9 cellular contexts compared by ENCODE assay signal in genomic region chr10:109978481-109978880, GRCh38. TPM values are rescaled to one million over a fixed set of nuclear protein-coding genes. Genes with fewer than 3 reads are reported as not detected.
DNase-seq lines count a peak whose midpoint lies in the region; ATAC-seq and TF ChIP-seq lines count a peak whose summit lies in the region.
"Had no signal": no experiment of that assay in that cellular context is flagged by ENCODE, and none has a peak within 500 bp of the region (broad histone marks: within the 10 kb centered on the region; RNA-seq: fewer than 3 reads in every experiment).

No MANE protein-coding gene starts in this region.

- 0 to 3% methylated on average over 6 of the region's 6 CpGs for WGBS in GM23248 (ENCODE audit: low coverage in 1 of 2, low lambda C conversion rate in 2 of 2, missing lambda C conversion rate in 2 of 2), 2 experiments
- 75% methylated on average over 6 of the region's 6 CpGs for WGBS in prostate gland

- peak overlapping the region; percentile 79 for H3K4me2 ChIP-seq in GM23248 (ENCODE audit: unreplicated experiment)

- intact Hi-C loops in prostate gland (cut with DNase I), result no loop called here

- H3K27ac Mint-ChIP-seq in T-helper 17 cell, result peak overlapping the region; percentile 41

- no peak for TF ChIP-seq POLR2A in prostate gland (IDR thresholded peaks at IDR 0.05)

- H3K9me2 ChIP-seq in GM23248 (ENCODE audit: insufficient read depth), result no peaks in the 10 kb centered on the region

- peak overlapping the region; percentile 54 for H3K9ac ChIP-seq in GM23248

- H3K27ac ChIP-seq in GM23248 (peak overlapping the region; percentile 61), prostate gland (no peak overlapping the region)

- peak overlapping the region; percentile 71 for H2AFZ ChIP-seq in GM23248

- DNase-seq in AG08395 (ENCODE audit: low spot score), result peak; percentile 27
- peak; percentile 82 for DNase-seq in GM23248
- peak; percentile 36 to 63 (median 40) for DNase-seq in T-helper 17 cell
- DNase-seq in astrocyte of the hippocampus (ENCODE audit: low read depth, low spot score), result peak; percentile 66
- peak; percentile 82 for DNase-seq in iris pigment epithelial cell (ENCODE audit: low read depth)
- peak; percentile 42 to 47 for DNase-seq in stimulated activated CD4-positive, alpha-beta T cell treated with anti-CD3 and anti-CD28 coated beads, Interleukin-4, amount 100 ng/mL, for 4 hours
- DNase-seq in prostate gland (ENCODE audit: low spot score), result no peak

- H3K4me1 ChIP-seq in GM23248 (ENCODE audit: insufficient read depth), result peaks cover 68% of the 10 kb centered on the region
- H3K4me1 ChIP-seq in prostate gland (replicated peaks), result no peaks in the 10 kb centered on the region

- peak overlapping the region; percentile 56 for H3K4me3 ChIP-seq in GM23248
- H3K4me3 ChIP-seq in prostate gland, result no peak overlapping the region
- H3K4me3 ChIP-seq: skin epidermis had no signal

- ATAC-seq in T-helper 17 cell (peak; percentile 75), HG03175 (IDR thresholded peaks at IDR 0.05; ENCODE audit: unreplicated experiment) (no peak)

- peaks cover 10% of the 10 kb centered on the region for H3K4me1 Mint-ChIP-seq in T-helper 17 cell

- no peaks in the 10 kb centered on the region for H4K20me1 ChIP-seq in GM23248 (ENCODE audit: insufficient read depth)

- no peaks in the 10 kb centered on the region for H3K9me3 ChIP-seq in GM23248 (ENCODE audit: low read depth)
- no peaks in the 10 kb centered on the region for H3K9me3 ChIP-seq in T-helper 17 cell (ENCODE audit: control insufficient read depth, low read length, poor library complexity, severe bottlenecking)
- no peaks in the 10 kb centered on the region for H3K9me3 ChIP-seq in prostate gland

- H3K27me3 Mint-ChIP-seq in T-helper 17 cell, result peaks cover 6% of the 10 kb centered on the region

- no peaks in the 10 kb centered on the region for H3K27me3 ChIP-seq in GM23248 (replicated peaks; ENCODE audit: insufficient read depth)
- H3K27me3 ChIP-seq in prostate gland (replicated peaks; ENCODE audit: insufficient read depth), result no peaks in the 10 kb centered on the region

- H3K4me3 Mint-ChIP-seq in T-helper 17 cell, result no peak overlapping the region

- peaks cover 57% of the 10 kb centered on the region for H3F3A ChIP-seq in GM23248 (ENCODE audit: insufficient read depth)

- H3K79me2 ChIP-seq in GM23248 (ENCODE audit: insufficient read depth), result no peaks in the 10 kb centered on the region

- TF ChIP-seq CTCF in prostate gland (IDR thresholded peaks at IDR 0.05), result peak in 2 of 4 experiments; percentile 20 to 44

- H3K36me3 Mint-ChIP-seq in T-helper 17 cell (ENCODE audit: low read depth), result no peaks in the 10 kb centered on the region

- H3K36me3 ChIP-seq in GM23248 (ENCODE audit: low read depth) (no peaks in the 10 kb centered on the region), prostate gland (no peaks in the 10 kb centered on the region)

- in situ Hi-C loops in GM23248 (cut with MboI), result no loop called here

RNA-seq across cellular contexts. Expression of gene ADD3, which starts 29.3 kb away (rescaled TPM):
- 128 and 1,101 TPM in 2 replicates for total RNA-seq in GM23248 (2014; rRNA removed; shearing (Covaris generic))
- 129 and 133 TPM in 2 replicates for polyA plus RNA-seq in GM23248 (2016; fragmentation: Nextera tagmentation; extraction: Ambion mirVana)
- total RNA-seq in T-helper 17 cell (100 to 1,000 TPM; 343 to 351 TPM), prostate gland (100 to 1,000 TPM in 1 of 2 donors, 10 to 100 TPM in 1; 76.4 to 127 TPM)

RNA-seq across cellular contexts. Expression of gene XPNPEP1, which starts 55.2 kb away (rescaled TPM):
- 108 and 115 TPM in 2 replicates for total RNA-seq in GM23248 (2014; rRNA removed; shearing (Covaris generic))
- 48.1 and 48.2 TPM in 2 replicates for polyA plus RNA-seq in GM23248 (2016; fragmentation: Nextera tagmentation; extraction: Ambion mirVana)
- 10 to 100 TPM; 76.4 to 81.6 TPM for total RNA-seq in T-helper 17 cell
- total RNA-seq in prostate gland, result 10 to 100 TPM; 53.4 to 64.3 TPM
